14 cellular contexts compared by ENCODE assay signal in the genomic region with DNA sequence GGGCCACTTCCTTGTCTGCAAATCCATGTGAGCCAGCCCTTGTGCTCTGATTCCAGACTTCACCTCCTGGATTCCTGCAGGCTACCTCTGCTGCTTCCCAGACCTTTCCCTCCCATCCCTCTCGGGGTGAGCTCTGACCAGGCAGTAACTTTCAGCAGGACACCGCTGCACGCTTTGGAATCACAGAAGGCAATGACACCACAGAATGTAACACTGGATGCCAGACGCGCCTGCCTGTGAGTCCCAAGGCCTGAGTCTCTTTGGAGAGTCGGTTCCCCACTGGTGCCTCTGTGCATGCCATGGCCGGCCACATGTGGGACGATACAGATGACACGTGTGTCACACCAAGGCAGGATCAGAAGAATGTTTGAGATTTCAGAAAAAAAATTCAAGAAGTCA.
A peak's percentile ranks its signal among the peaks of the same experiment; 100 is the strongest.
DNase-seq lines count a peak whose midpoint lies in the region; ATAC-seq and TF ChIP-seq lines count a peak whose summit lies in the region.
"Had no signal": no experiment of that assay in that cellular context is flagged by ENCODE, and none has a peak within 500 bp of the region (broad histone marks: within the 10 kb centered on the region; RNA-seq: fewer than 3 reads in every experiment).

No MANE protein-coding gene starts in this region.

- 95% methylated on average over 6 of the region's 9 CpGs; no CpG with 5 or more reads in 1 of the 2 donors for WGBS in gastroesophageal sphincter (ENCODE audit: low coverage in 1 of 2), 2 donors

- ATAC-seq in Panc1 (0 out of 2 replicates have a peak, but pooled peaks have one; percentile 3), gastroesophageal sphincter (no peak), HG03196 (IDR thresholded peaks at IDR 0.05; ENCODE audit: unreplicated experiment) (no peak), GM19035 (IDR thresholded peaks at IDR 0.05; ENCODE audit: unreplicated experiment) (no peak)
- ATAC-seq: activated CD8-positive, alpha-beta T cell treated with anti-CD3 and anti-CD28 coated beads for 36 hours; naive thymus-derived CD4-positive, alpha-beta T cell had no signal

- no peaks in the 10 kb centered on the region for H4K20me1 ChIP-seq in neural progenitor cell (ENCODE audit: low read depth)
- H4K20me1 ChIP-seq: BLaER1 had no signal

- H3K36me3 Mint-ChIP-seq in neural progenitor cell (no peaks in the 10 kb centered on the region), type B pancreatic cell (no peaks in the 10 kb centered on the region)
- H3K36me3 Mint-ChIP-seq: naive thymus-derived CD4-positive, alpha-beta T cell had no signal

- TF ChIP-seq POLR2A in gastroesophageal sphincter (IDR thresholded peaks at IDR 0.05): no peak

- DNase-seq in Panc1 (ENCODE audit: low read depth, low spot score) (no peak), neural progenitor cell (ENCODE audit: low spot score) (no peak), type B pancreatic cell (ENCODE audit: extremely low spot score, unreplicated experiment) (no peak), EL (no peak)
- DNase-seq: activated CD8-positive, alpha-beta T cell treated with anti-CD3 and anti-CD28 coated beads for 36 hours; DMS153; effector CD4-positive, alpha-beta T cell; naive thymus-derived CD4-positive, alpha-beta T cell; NCI-H1048; NCI-H774 had no signal

- TF ChIP-seq EP300 in gastroesophageal sphincter (IDR thresholded peaks at IDR 0.05): no peak

- H3K4me2 ChIP-seq in neural progenitor cell: no peak overlapping the region

- no peaks in the 10 kb centered on the region for H3K79me2 ChIP-seq in neural progenitor cell (ENCODE audit: low read depth)

- peaks cover under 1% of the 10 kb centered on the region; the same call in 1 of the 2 replicates for H3K9me3 ChIP-seq in Panc1 (ENCODE audit: control insufficient read depth, insufficient read depth, low read depth, low read length)
- no peaks in the 10 kb centered on the region for H3K9me3 ChIP-seq in gastroesophageal sphincter
- H3K9me3 ChIP-seq in neural progenitor cell (ENCODE audit: low read depth): no peaks in the 10 kb centered on the region
- H3K9me3 ChIP-seq: BLaER1 had no signal

- POLR2A ChIA-PET in Panc1 (lab: Charles Lee): no interaction called here

- H3K27ac ChIP-seq in Panc1 (ENCODE audit: low read length) (peak overlapping the region; percentile 100), gastroesophageal sphincter (peak overlapping the region; percentile 90 to 99 (median 94)), neural progenitor cell (no peak overlapping the region)

- no TSS peak for BruUV-seq in Panc1 (replicated peaks; lab: Mats Ljungman, UMichigan)

- H3K27me3 ChIP-seq in Panc1 (ENCODE audit: control insufficient read depth, insufficient read depth, low read length) (no peaks in the 10 kb centered on the region), gastroesophageal sphincter (no peaks in the 10 kb centered on the region), neural progenitor cell (no peaks in the 10 kb centered on the region)
- H3K27me3 ChIP-seq: BLaER1 had no signal

- H3K36me3 ChIP-seq in Panc1 (ENCODE audit: control insufficient read depth, insufficient read depth, low read length): no peaks in the 10 kb centered on the region
- no peaks in the 10 kb centered on the region for H3K36me3 ChIP-seq in gastroesophageal sphincter
- H3K36me3 ChIP-seq in neural progenitor cell: no peaks in the 10 kb centered on the region
- H3K36me3 ChIP-seq: BLaER1 had no signal

- H3F3A ChIP-seq in neural progenitor cell (ENCODE audit: low read depth): no peaks in the 10 kb centered on the region

- H3K27me3 Mint-ChIP-seq in neural progenitor cell (ENCODE audit: insufficient read depth, low read depth) (no peaks in the 10 kb centered on the region), type B pancreatic cell (no peaks in the 10 kb centered on the region)

- no peak overlapping the region for H2AFZ ChIP-seq in neural progenitor cell (replicated peaks)

- H3K9ac ChIP-seq in neural progenitor cell: no peak overlapping the region
- H3K9ac ChIP-seq: BLaER1 had no signal

- H3K4me3 Mint-ChIP-seq in neural progenitor cell (no peak overlapping the region), type B pancreatic cell (no peak overlapping the region)
- H3K4me3 Mint-ChIP-seq: activated CD8-positive, alpha-beta T cell treated with anti-CD3 and anti-CD28 coated beads for 36 hours; naive thymus-derived CD4-positive, alpha-beta T cell had no signal

- CTCF ChIA-PET in Panc1 (lab: Charles Lee): interaction anchor here (0.6 kb wide), 1 partner anchor 45 kb away, joined by 15 read pairs; no protein-coding TSS in a partner anchor

- peaks cover under 1% of the 10 kb centered on the region for H3K9me3 Mint-ChIP-seq in neural progenitor cell
- H3K9me3 Mint-ChIP-seq in type B pancreatic cell: peaks cover 4% of the 10 kb centered on the region
- H3K9me3 Mint-ChIP-seq: activated CD8-positive, alpha-beta T cell treated with anti-CD3 and anti-CD28 coated beads for 36 hours; naive thymus-derived CD4-positive, alpha-beta T cell had no signal

- no peak for TF ChIP-seq CTCF in Panc1 (IDR thresholded peaks at IDR 0.05)
- no peak for TF ChIP-seq CTCF in gastroesophageal sphincter (IDR thresholded peaks at IDR 0.05)
- TF ChIP-seq CTCF in neural progenitor cell (IDR thresholded peaks at IDR 0.05): no peak
- no peak for TF ChIP-seq CTCF in type B pancreatic cell (conservative IDR thresholded peaks at IDR 0.05)

- intact Hi-C loops in Panc1 (cut with micrococcal nuclease; ENCODE audit: unreplicated experiment): no loop called here

- in situ Hi-C loops in Panc1 (cut with HindIII; ENCODE audit: low pct_unique_long_range_greater_than_20kb, low sequenced_read_pairs): no loop called here

- H3K27ac Mint-ChIP-seq in neural progenitor cell: peak overlapping the region; percentile 83
- H3K27ac Mint-ChIP-seq in type B pancreatic cell: peak overlapping the region; percentile 79
- H3K27ac Mint-ChIP-seq: activated CD8-positive, alpha-beta T cell treated with anti-CD3 and anti-CD28 coated beads for 36 hours had no signal

- H3K4me1 ChIP-seq in Panc1 (ENCODE audit: control insufficient read depth, insufficient read depth, low read length) (peaks cover 38% of the 10 kb centered on the region), gastroesophageal sphincter (peaks cover 21 to 78% (median 51%) of the 10 kb centered on the region in 3 donors), neural progenitor cell (peaks cover 16% of the 10 kb centered on the region)

- H3K4me1 Mint-ChIP-seq in neural progenitor cell (peaks cover 37% of the 10 kb centered on the region), type B pancreatic cell (ENCODE audit: unreplicated experiment) (peaks cover 41% of the 10 kb centered on the region)

- H3K4me3 ChIP-seq in Panc1 (ENCODE audit: low read depth in 2 of 2, low read length in 2 of 2) (no peak overlapping the region), gastroesophageal sphincter (no peak overlapping the region), neural progenitor cell (no peak overlapping the region)
- H3K4me3 ChIP-seq: BLaER1 had no signal
